ENCODE assay signal across 11 cellular contexts in the genomic region with DNA sequence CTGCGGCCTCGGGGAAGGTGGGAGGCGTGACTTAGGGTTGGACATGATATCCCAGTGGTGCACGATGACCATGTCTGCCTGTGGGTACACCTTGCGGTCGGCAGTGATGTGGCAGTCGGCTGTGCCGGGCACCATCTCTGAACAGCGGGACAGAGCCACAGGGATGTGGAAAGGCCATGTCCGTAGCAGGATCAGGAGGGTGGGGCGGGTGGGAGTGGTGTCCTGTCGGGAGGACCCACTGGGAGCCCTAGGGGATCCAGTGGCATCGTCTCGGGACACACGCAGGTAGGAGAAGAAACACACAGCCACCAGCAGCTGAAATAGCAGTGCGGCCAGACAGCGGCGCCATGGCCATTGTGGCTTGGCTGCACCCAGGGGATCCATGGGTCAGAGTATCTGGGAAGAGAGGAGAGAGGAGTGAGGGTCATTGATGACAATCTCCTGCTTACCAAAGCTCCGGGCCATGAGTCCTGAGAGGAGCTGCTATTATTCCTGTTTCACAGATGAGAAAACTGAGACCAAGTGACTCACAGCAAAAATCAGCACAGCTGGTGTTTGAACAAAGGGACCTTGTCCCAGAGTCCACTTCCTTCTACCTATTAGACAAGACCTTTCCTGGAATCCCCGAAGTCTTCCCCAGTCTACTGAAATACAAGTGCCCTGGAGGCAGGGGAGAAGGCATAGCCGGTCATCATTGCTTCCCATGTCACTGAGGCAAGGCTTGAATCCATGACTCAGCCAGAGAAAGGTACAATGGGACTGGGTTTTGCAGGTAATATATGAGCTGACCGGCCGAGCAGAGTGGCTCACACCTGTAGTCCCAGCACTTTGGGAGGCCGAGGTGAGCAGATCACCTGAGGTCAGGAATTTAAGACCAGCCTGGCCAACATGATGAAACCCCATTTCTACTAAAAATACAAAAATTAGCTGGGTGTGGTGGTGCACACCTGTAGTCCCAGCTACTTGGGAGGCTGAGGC. TPM values are rescaled to one million over a fixed set of nuclear protein-coding genes. Genes with fewer than 3 reads are reported as not detected.
DNase-seq lines count a peak whose midpoint lies in the region; ATAC-seq and TF ChIP-seq lines count a peak whose summit lies in the region.
"Had no signal": no experiment of that assay in that cellular context is flagged by ENCODE, and none has a peak within 500 bp of the region (broad histone marks: within the 10 kb centered on the region; RNA-seq: fewer than 3 reads in every experiment).

No MANE protein-coding gene starts in this region.

- no peaks in the 10 kb centered on the region for H3K36me3 ChIP-seq in HEK293 (ENCODE audit: control insufficient read depth in 2 of 2, insufficient read depth in 1 of 2, low read length in 2 of 2)
- no peaks in the 10 kb centered on the region for H3K36me3 ChIP-seq in SK-N-SH (replicated peaks in 1 of 2; ENCODE audit: control insufficient read depth in 1 of 2, insufficient read depth in 2 of 2, low read length in 1 of 2)

- H4K20me1 ChIP-seq in SK-N-SH (ENCODE audit: insufficient read depth) = no peaks in the 10 kb centered on the region

- H3K79me2 ChIP-seq in SK-N-SH (ENCODE audit: insufficient read depth) = no peaks in the 10 kb centered on the region

- H3K4me2 ChIP-seq in SK-N-SH = no peak overlapping the region

- no peaks in the 10 kb centered on the region for H3K27me3 ChIP-seq in SK-N-SH (ENCODE audit: insufficient read depth)

- no peak overlapping the region for H3K9ac ChIP-seq in SK-N-SH

- CTCF ChIA-PET in HEK293 (lab: Yijun Ruan, JAX) = interaction anchor here (0.6 kb wide), 1 partner anchor 130 kb away, joined by 3 read pairs; no protein-coding TSS in a partner anchor
- CTCF ChIA-PET in SK-N-SH (lab: Yijun Ruan, JAX) = interaction anchor here (2.6 kb wide), 1 partner anchor 41 kb away, joined by 9 read pairs; no protein-coding TSS in a partner anchor

- TF ChIP-seq EP300 in SK-N-SH (IDR thresholded peaks at IDR 0.05; ENCODE audit: borderline replicate concordance in 1 of 2, low read depth in 1 of 2, low read length in 1 of 2) = no peak

- no peak overlapping the region for H3K27ac ChIP-seq in HEK293 (ENCODE audit: extremely low read depth, low read depth, low read length)
- no peak overlapping the region for H3K27ac ChIP-seq in SK-N-SH (ENCODE audit: low read depth in 2 of 2, low read length in 1 of 2)

- POLR2A ChIA-PET in HEK293 (lab: Yijun Ruan, JAX) (no interaction called here), SK-N-SH (lab: Yijun Ruan, JAX) (no interaction called here)

- H3K9me2 ChIP-seq in SK-N-SH = no peaks in the 10 kb centered on the region

- WGBS in SK-N-SH (ENCODE audit: low lambda C conversion rate) = 46% methylated on average over 13 of the region's 24 CpGs

- H3K4me3 ChIP-seq in HEK293 (ENCODE audit: low read depth, low read length) (no peak overlapping the region), SK-N-SH (ENCODE audit: low read depth in 2 of 2, low read length in 1 of 2) (no peak overlapping the region)

- no peak for TF ChIP-seq RAD21 in SK-N-SH (IDR thresholded peaks at IDR 0.05; ENCODE audit: low read length)

- no peaks in the 10 kb centered on the region for H3K9me3 ChIP-seq in HEK293 (ENCODE audit: control insufficient read depth, insufficient read depth, low read depth, low read length)
- no peaks in the 10 kb centered on the region for H3K9me3 ChIP-seq in SK-N-SH
- H3K9me3 ChIP-seq: Caco-2 had no signal

- H3F3A ChIP-seq in SK-N-SH (replicated peaks; ENCODE audit: insufficient read depth) = no peaks in the 10 kb centered on the region

- no peak overlapping the region for H2AFZ ChIP-seq in SK-N-SH (ENCODE audit: low read depth)

- ATAC-seq in stimulated activated naive CD8-positive, alpha-beta T cell treated with anti-CD3 and anti-CD28 coated beads, Interleukin-15, Interleukin-2, amounts not matched to agents 100 U/mL and 50 U/mL, for 24 hours = no peak
- no peak for ATAC-seq in GM21737 (IDR thresholded peaks at IDR 0.05; ENCODE audit: unreplicated experiment)

- TF ChIP-seq CTCF in HEK293 (tag by site-specific recombination; IDR thresholded peaks at IDR 0.05) (no peak), SK-N-SH (IDR thresholded peaks at IDR 0.05) (no peak)

- DNase-seq in SK-N-SH (peak; percentile 10), kidney tubule cell (ENCODE audit: low spot score) (peak; percentile 22), superior temporal gyrus (ENCODE audit: extremely low spot score) (no peak)
- DNase-seq in stimulated activated naive CD8-positive, alpha-beta T cell treated with anti-CD3 and anti-CD28 coated beads, Interleukin-15, Interleukin-2, amounts not matched to agents 100 U/mL and 50 U/mL, for 24 hours = no peak
- DNase-seq: Caco-2; CD8-positive, alpha-beta memory T cell; DND-41; GF-D8 had no signal

- H3K4me1 ChIP-seq in HEK293 (ENCODE audit: control insufficient read depth, insufficient read depth, low read length) (no peaks in the 10 kb centered on the region), SK-N-SH (ENCODE audit: control insufficient read depth in 1 of 2, insufficient read depth in 2 of 2, low read depth in 1 of 2, low read length in 1 of 2) (no peaks in the 10 kb centered on the region; a peak in 1 of 4 replicates)
- H3K4me1 ChIP-seq: Caco-2 had no signal

TF ChIP-seq in HEK293, 187 proteins besides CTCF, POLR2A, EP300 and RAD21:
- peak; percentile 92 for TF ChIP-seq ZFP3 (tag by site-specific recombination; IDR thresholded peaks at IDR 0.05; ENCODE audit: low read depth)
- TF ChIP-seq, protein P1, sequence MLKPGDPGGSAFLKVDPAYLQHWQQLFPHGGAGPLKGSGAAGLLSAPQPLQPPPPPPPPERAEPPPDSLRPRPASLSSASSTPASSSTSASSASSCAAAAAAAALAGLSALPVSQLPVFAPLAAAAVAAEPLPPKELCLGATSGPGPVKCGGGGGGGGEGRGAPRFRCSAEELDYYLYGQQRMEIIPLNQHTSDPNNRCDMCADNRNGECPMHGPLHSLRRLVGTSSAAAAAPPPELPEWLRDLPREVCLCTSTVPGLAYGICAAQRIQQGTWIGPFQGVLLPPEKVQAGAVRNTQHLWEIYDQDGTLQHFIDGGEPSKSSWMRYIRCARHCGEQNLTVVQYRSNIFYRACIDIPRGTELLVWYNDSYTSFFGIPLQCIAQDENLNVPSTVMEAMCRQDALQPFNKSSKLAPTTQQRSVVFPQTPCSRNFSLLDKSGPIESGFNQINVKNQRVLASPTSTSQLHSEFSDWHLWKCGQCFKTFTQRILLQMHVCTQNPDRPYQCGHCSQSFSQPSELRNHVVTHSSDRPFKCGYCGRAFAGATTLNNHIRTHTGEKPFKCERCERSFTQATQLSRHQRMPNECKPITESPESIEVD (tag by site-specific recombination; IDR thresholded peaks at IDR 0.05) = no peak

TF ChIP-seq in SK-N-SH, 30 proteins besides CTCF, POLR2A, EP300 and RAD21 (continues in another document):
- TF ChIP-seq, protein P2, sequence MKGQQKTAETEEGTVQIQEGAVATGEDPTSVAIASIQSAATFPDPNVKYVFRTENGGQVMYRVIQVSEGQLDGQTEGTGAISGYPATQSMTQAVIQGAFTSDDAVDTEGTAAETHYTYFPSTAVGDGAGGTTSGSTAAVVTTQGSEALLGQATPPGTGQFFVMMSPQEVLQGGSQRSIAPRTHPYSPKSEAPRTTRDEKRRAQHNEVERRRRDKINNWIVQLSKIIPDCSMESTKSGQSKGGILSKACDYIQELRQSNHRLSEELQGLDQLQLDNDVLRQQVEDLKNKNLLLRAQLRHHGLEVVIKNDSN (IDR thresholded peaks at IDR 0.05; ENCODE audit: borderline replicate concordance, low read depth) = no peak
- no peak for TF ChIP-seq YY1 (IDR thresholded peaks at IDR 0.05; ENCODE audit: low read depth)
- TF ChIP-seq POLR2AphosphoS5 (IDR thresholded peaks at IDR 0.05; ENCODE audit: low read depth, low read length) = no peak
- TF ChIP-seq, protein P3, sequence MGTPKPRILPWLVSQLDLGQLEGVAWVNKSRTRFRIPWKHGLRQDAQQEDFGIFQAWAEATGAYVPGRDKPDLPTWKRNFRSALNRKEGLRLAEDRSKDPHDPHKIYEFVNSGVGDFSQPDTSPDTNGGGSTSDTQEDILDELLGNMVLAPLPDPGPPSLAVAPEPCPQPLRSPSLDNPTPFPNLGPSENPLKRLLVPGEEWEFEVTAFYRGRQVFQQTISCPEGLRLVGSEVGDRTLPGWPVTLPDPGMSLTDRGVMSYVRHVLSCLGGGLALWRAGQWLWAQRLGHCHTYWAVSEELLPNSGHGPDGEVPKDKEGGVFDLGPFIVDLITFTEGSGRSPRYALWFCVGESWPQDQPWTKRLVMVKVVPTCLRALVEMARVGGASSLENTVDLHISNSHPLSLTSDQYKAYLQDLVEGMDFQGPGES (IDR thresholded peaks at IDR 0.05; ENCODE audit: low read depth, low read length) = no peak
- TF ChIP-seq GATA2 (CRISPR knock-in tag; IDR thresholded peaks at IDR 0.05) = no peak
- TF ChIP-seq, protein P4, sequence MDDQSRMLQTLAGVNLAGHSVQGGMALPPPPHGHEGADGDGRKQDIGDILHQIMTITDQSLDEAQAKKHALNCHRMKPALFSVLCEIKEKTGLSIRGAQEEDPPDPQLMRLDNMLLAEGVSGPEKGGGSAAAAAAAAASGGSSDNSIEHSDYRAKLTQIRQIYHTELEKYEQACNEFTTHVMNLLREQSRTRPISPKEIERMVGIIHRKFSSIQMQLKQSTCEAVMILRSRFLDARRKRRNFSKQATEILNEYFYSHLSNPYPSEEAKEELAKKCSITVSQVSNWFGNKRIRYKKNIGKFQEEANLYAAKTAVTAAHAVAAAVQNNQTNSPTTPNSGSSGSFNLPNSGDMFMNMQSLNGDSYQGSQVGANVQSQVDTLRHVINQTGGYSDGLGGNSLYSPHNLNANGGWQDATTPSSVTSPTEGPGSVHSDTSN (IDR thresholded peaks at IDR 0.05) = no peak
- TF ChIP-seq ELF1 (IDR thresholded peaks at IDR 0.05) = no peak
- no peak for TF ChIP-seq GABPA (IDR thresholded peaks at IDR 0.05; ENCODE audit: low read depth)

RNA-seq across cellular contexts. Expression of a gene that starts 5.2 kb away (rescaled TPM):
- not detected in 2 replicates for polyA plus RNA-seq in SK-N-SH (2012; rRNA removed)
- not detected in 2 replicates for polyA plus RNA-seq in SK-N-SH (2012; cell fraction: cytosol; rRNA removed)
- not detected in 2 replicates for polyA plus RNA-seq in SK-N-SH (2012; cell fraction: nucleus; rRNA removed)
- polyA plus RNA-seq: BJ; CD8-positive, alpha-beta memory T cell had no signal

RNA-seq across cellular contexts. Expression of a gene that starts 6.5 kb away (rescaled TPM):
- polyA plus RNA-seq in SK-N-SH (2012; rRNA removed) = not detected in 2 replicates
- polyA plus RNA-seq in SK-N-SH (2012; cell fraction: cytosol; rRNA removed) = not detected in 2 replicates
- polyA plus RNA-seq in SK-N-SH (2012; cell fraction: nucleus; rRNA removed) = not detected in 2 replicates
- polyA plus RNA-seq: BJ; CD8-positive, alpha-beta memory T cell had no signal

RNA-seq across cellular contexts. Expression of a gene that starts 25.6 kb away (rescaled TPM):
- polyA plus RNA-seq in SK-N-SH (2012; rRNA removed) = not detected in 2 replicates
- not detected in 2 replicates for polyA plus RNA-seq in SK-N-SH (2012; cell fraction: cytosol; rRNA removed)
- polyA plus RNA-seq in SK-N-SH (2012; cell fraction: nucleus; rRNA removed) = not detected in 2 replicates
- polyA plus RNA-seq: BJ; CD8-positive, alpha-beta memory T cell had no signal

RNA-seq across cellular contexts. Expression of a gene that starts 39.9 kb away (rescaled TPM):
- polyA plus RNA-seq in SK-N-SH (2012; rRNA removed) = 0.54 and 0.99 TPM in 2 replicates
- polyA plus RNA-seq in SK-N-SH (2012; cell fraction: cytosol; rRNA removed) = 0.31 and 0.77 TPM in 2 replicates
- polyA plus RNA-seq in SK-N-SH (2012; cell fraction: nucleus; rRNA removed) = 0.73 and 0.92 TPM in 2 replicates

RNA-seq across cellular contexts. Expression of a gene that starts 53.8 kb away (rescaled TPM):
- 44.0 and 45.2 TPM in 2 replicates for polyA plus RNA-seq in SK-N-SH (2012; rRNA removed)
- 20.9 and 24.8 TPM in 2 replicates for polyA plus RNA-seq in SK-N-SH (2012; cell fraction: cytosol; rRNA removed)
- 151 and 182 TPM in 2 replicates for polyA plus RNA-seq in SK-N-SH (2012; cell fraction: nucleus; rRNA removed)

Comparison
In these comparisons a context has a peak if more than half of its experiments do, and no peak if none do; other contexts are left out.
1. DNase-seq: peak in SK-N-SH (single experiment) and kidney tubule cell (single experiment); none in stimulated activated naive CD8-positive, alpha-beta T cell treated with anti-CD3 and anti-CD28 coated beads, Interleukin-15, Interleukin-2, amounts not matched to agents 100 U/mL and 50 U/mL, for 24 hours (single experiment) and superior temporal gyrus (single experiment).